14 cellular contexts compared by ENCODE assay signal in genomic region chr2:233865838-233866237, GRCh38. TPM values are rescaled to one million over a fixed set of nuclear protein-coding genes. Genes with fewer than 3 reads are reported as not detected.
DNase-seq lines count a peak whose midpoint lies in the region; ATAC-seq, FAIRE-seq and TF ChIP-seq lines count a peak whose summit lies in the region.
"Had no signal": no experiment of that assay in that cellular context is flagged by ENCODE, and none has a peak within 500 bp of the region (broad histone marks: within the 10 kb centered on the region; RNA-seq: fewer than 3 reads in every experiment).

No MANE protein-coding gene starts in this region.

- TF ChIP-seq CTCF in bronchial epithelial cell (IDR thresholded peaks at IDR 0.05; ENCODE audit: insufficient read depth, low read length, severe bottlenecking) (peak; percentile 12), osteoblast (IDR thresholded peaks at IDR 0.05; ENCODE audit: extremely low read depth, low read depth, low read length) (peak; percentile 25)

- no peak overlapping the region for H3K4me2 ChIP-seq in osteoblast (ENCODE audit: insufficient read depth, low read length)

- H3K9me3 ChIP-seq in osteoblast (ENCODE audit: low read depth, low read length), result no peaks in the 10 kb centered on the region
- H3K9me3 ChIP-seq: ascending aorta had no signal

- no peak overlapping the region for H2AFZ ChIP-seq in osteoblast (ENCODE audit: low read length)

- DNase-seq in NCI-H748 (lab: John Stamatoyannopoulos, UW; ENCODE audit: unreplicated experiment) (peak; percentile 37), NCI-H748 treated with DMSO at 0.1 percent for 48 hours (lab: John Stamatoyannopoulos, UW) (no peak), bronchial epithelial cell (ENCODE audit: low read depth) (no peak), osteoblast (ENCODE audit: insufficient read length, low spot score, missing footprints) (peak; percentile 8), T1000 (lab: John Stamatoyannopoulos, UW) (no peak)
- peak; percentile 41 for DNase-seq in Jurkat, Clone E6-1 (ENCODE audit: low read depth, low spot score)
- DNase-seq: activated T-cell treated with anti-CD3 and anti-CD28 coated beads for 4 hours, NCI-H2029 had no signal

- H3K79me2 ChIP-seq in osteoblast (ENCODE audit: insufficient read depth, low read length), result no peaks in the 10 kb centered on the region

- ATAC-seq in GM19397 (IDR thresholded peaks at IDR 0.05; ENCODE audit: unreplicated experiment), result no peak
- no peak for ATAC-seq in HG02678 (IDR thresholded peaks at IDR 0.05; ENCODE audit: unreplicated experiment)
- ATAC-seq: right cardiac atrium had no signal

- H3K27me3 ChIP-seq in bronchial epithelial cell (ENCODE audit: control insufficient read depth, insufficient read depth, low read length), result no peaks in the 10 kb centered on the region
- no peaks in the 10 kb centered on the region for H3K27me3 ChIP-seq in osteoblast (ENCODE audit: insufficient read depth, low read length)
- H3K27me3 ChIP-seq: ascending aorta had no signal

- H3K4me1 ChIP-seq in osteoblast (ENCODE audit: insufficient read depth, low read length), result no peaks in the 10 kb centered on the region
- H3K4me1 ChIP-seq: ascending aorta had no signal

- H3K36me3 ChIP-seq in bronchial epithelial cell (ENCODE audit: control insufficient read depth, insufficient read depth, low read length) (peaks cover 1% of the 10 kb centered on the region), osteoblast (ENCODE audit: insufficient read depth, low read length) (peaks cover 6% of the 10 kb centered on the region)
- H3K36me3 ChIP-seq: ascending aorta, thoracic aorta had no signal

- no peak overlapping the region for H3K4me3 ChIP-seq in Jurkat, Clone E6-1 (ENCODE audit: low read length)
- H3K4me3 ChIP-seq in bronchial epithelial cell (ENCODE audit: low read depth, low read length) (no peak overlapping the region), osteoblast (ENCODE audit: insufficient read depth, low read length) (no peak overlapping the region)
- H3K4me3 ChIP-seq: ascending aorta, thoracic aorta had no signal

- no peak for FAIRE-seq in bronchial epithelial cell (lab: Jason Lieb, UNC)
- FAIRE-seq: G401.6 had no signal

- H3K27ac ChIP-seq in osteoblast (ENCODE audit: low read depth, low read length), result no peak overlapping the region
- H3K27ac ChIP-seq: ascending aorta, thoracic aorta had no signal

- H4K20me1 ChIP-seq in osteoblast (ENCODE audit: insufficient read depth, low read length), result no peaks in the 10 kb centered on the region

RNA-seq across cellular contexts. Expression of gene HJURP, which starts 11.5 kb away (rescaled TPM):
- 101 TPM for polyA plus RNA-seq in Jurkat, Clone E6-1 (2012; ENCODE audit: insufficient read depth, insufficient read length)
- total RNA-seq in bronchial epithelial cell (under 0.01 and 0.13 TPM in 2 replicates), osteoblast (2.9 and 3.5 TPM in 2 replicates)
- total RNA-seq: ascending aorta had no signal

RNA-seq across cellular contexts. Expression of gene TRPM8, which starts 51.3 kb away (rescaled TPM):
- polyA plus RNA-seq in Jurkat, Clone E6-1 (2012; ENCODE audit: insufficient read depth, insufficient read length), result not detected
- not detected in 2 replicates for total RNA-seq in bronchial epithelial cell
- total RNA-seq in osteoblast, result not detected in 2 replicates
- total RNA-seq: ascending aorta, right cardiac atrium, thoracic aorta had no signal
- polyA plus RNA-seq: right cardiac atrium had no signal

Comparison
In these comparisons a context has a peak if more than half of its experiments do, and no peak if none do; other contexts are left out.
1. DNase-seq: peak in NCI-H748 (single experiment), Jurkat, Clone E6-1 (single experiment) and osteoblast (single experiment); none in NCI-H748 treated with DMSO at 0.1 percent for 48 hours (single experiment), bronchial epithelial cell (single experiment) and T1000 (single experiment).